Comparison of ENCODE assay signal across 9 cellular contexts in the genomic region with DNA sequence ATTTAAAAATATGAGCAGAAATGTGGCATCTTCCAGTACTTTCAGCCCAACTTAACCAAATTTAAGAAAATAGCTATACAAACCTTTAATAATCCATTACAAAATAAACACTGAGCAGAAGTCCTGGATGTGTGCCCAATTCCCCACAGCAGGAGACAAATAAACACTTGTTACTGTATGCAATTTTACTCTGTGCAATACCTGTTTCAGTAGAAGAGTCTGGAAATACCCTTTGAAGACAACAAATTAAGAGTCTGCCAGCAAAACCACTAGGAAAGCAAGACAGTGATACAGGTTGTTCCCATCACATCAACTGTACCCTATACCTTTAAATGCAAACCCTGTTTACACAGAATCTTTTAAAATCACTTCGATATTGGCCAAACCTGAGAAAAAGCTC. TPM values are rescaled to one million over a fixed set of nuclear protein-coding genes. Genes with fewer than 3 reads are reported as not detected.
A peak's percentile ranks its signal among the peaks of the same experiment; 100 is the strongest.
DNase-seq lines count a peak whose midpoint lies in the region; ATAC-seq and TF ChIP-seq lines count a peak whose summit lies in the region.
"Had no signal": no experiment of that assay in that cellular context is flagged by ENCODE, and none has a peak within 500 bp of the region (broad histone marks: within the 10 kb centered on the region; RNA-seq: fewer than 3 reads in every experiment).

No MANE protein-coding gene starts in this region.

- H3K4me1 Mint-ChIP-seq in immature natural killer cell = peaks cover 11 to 60% of the 10 kb centered on the region in 2 donors

- ATAC-seq in HG03196 (IDR thresholded peaks at IDR 0.05; ENCODE audit: unreplicated experiment) = peak; percentile 42

- H3K27me3 Mint-ChIP-seq in immature natural killer cell (ENCODE audit: low read depth in 3 of 3) = no peaks in the 10 kb centered on the region
- H3K27me3 Mint-ChIP-seq: IgD-negative memory B cell had no signal

- TF ChIP-seq CTCF in GM12865 (IDR thresholded peaks at IDR 0.05; ENCODE audit: insufficient read depth, low read depth, low read length, missing control alignments) = no peak

- H3K36me3 Mint-ChIP-seq in immature natural killer cell = peaks cover 4 to 6% (median 5%) of the 10 kb centered on the region in 3 donors

- H3K4me3 ChIP-seq in GM12865 (ENCODE audit: low read depth, low read length) = no peak overlapping the region

- peak overlapping the region; percentile 61 to 83 (median 81) for H3K4me3 Mint-ChIP-seq in immature natural killer cell
- H3K4me3 Mint-ChIP-seq: IgD-negative memory B cell had no signal

- peak overlapping the region; percentile 58 to 91 (median 74) for H3K27ac Mint-ChIP-seq in immature natural killer cell
- H3K27ac Mint-ChIP-seq: IgD-negative memory B cell had no signal

- no peaks in the 10 kb centered on the region for H3K9me3 Mint-ChIP-seq in immature natural killer cell
- H3K9me3 Mint-ChIP-seq: IgD-negative memory B cell had no signal

- DNase-seq in GM12865 (ENCODE audit: low read depth) (peak; percentile 21), NCI-H526 (lab: John Stamatoyannopoulos, UW) (peak; percentile 57 to 58), immature natural killer cell (no peak), superior temporal gyrus (ENCODE audit: extremely low spot score) (no peak), cortex of kidney (lab: John Stamatoyannopoulos, UW) (no peak), NOMO-1 (lab: John Stamatoyannopoulos, UW; ENCODE audit: unreplicated experiment in 2 of 2) (no peak)
- DNase-seq in activated CD4-positive, CD25-positive, alpha-beta regulatory T cell treated with anti-CD3 and anti-CD28 coated beads, Interleukin-2, amount 50 U/mL, for 72 hours = no peak

RNA-seq across cellular contexts. Expression of gene RNU4ATAC, which starts 41.4 kb away (rescaled TPM):
- not detected for polyA plus RNA-seq in immature natural killer cell
- polyA plus RNA-seq: IgD-negative memory B cell had no signal

Comparison
In these comparisons a context has a peak if more than half of its experiments do, and no peak if none do; other contexts are left out.
1. DNase-seq: peak in GM12865 (single experiment) and NCI-H526 (2 of 2); none in immature natural killer cell (0 of 3), activated CD4-positive, CD25-positive, alpha-beta regulatory T cell treated with anti-CD3 and anti-CD28 coated beads, Interleukin-2, amount 50 U/mL, for 72 hours (single experiment), superior temporal gyrus (single experiment), cortex of kidney (single experiment) and NOMO-1 (0 of 2).